ENCODE assay signal across 20 cellular contexts in genomic region chr4:44221407-44221806, GRCh38.
A peak's percentile ranks its signal among the peaks of the same experiment; 100 is the strongest.
DNase-seq lines count a peak whose midpoint lies in the region; TF ChIP-seq lines count a peak whose summit lies in the region.
"Had no signal": no experiment of that assay in that cellular context is flagged by ENCODE, and none has a peak within 500 bp of the region (broad histone marks: within the 10 kb centered on the region; RNA-seq: fewer than 3 reads in every experiment).

No MANE protein-coding gene starts in this region.

- H3K4me3 ChIP-seq in fibroblast of the aortic adventitia (ENCODE audit: low read depth, low read length) (no peak overlapping the region), trophoblast cell (ENCODE audit: low read depth, low read length) (no peak overlapping the region)
- H3K4me3 ChIP-seq: BLaER1 treated with 17β-estradiol and CSF1 and Interleukin-3, amounts not matched to agents 10 nM and 100 nM; GM12878; GM23248 had no signal

- H2BK12ac ChIP-seq in trophoblast cell (ENCODE audit: low read length), result no peak overlapping the region

- H2BK120ac ChIP-seq in trophoblast cell (ENCODE audit: insufficient read depth, low read length, poor library complexity), result no peak overlapping the region

- H2BK5ac ChIP-seq in trophoblast cell (ENCODE audit: low read depth, low read length, poor library complexity), result no peak overlapping the region

- DNase-seq in G401 (ENCODE audit: low spot score), result peak; percentile 61
- peak; percentile 1 for DNase-seq in fibroblast of the aortic adventitia (ENCODE audit: low read depth)
- DNase-seq in midbrain (lab: John Stamatoyannopoulos, UW), result peak; percentile 23
- peak; percentile 6 for DNase-seq in putamen (ENCODE audit: low spot score)
- DNase-seq in NCI-H69 (lab: John Stamatoyannopoulos, UW), result no peak
- DNase-seq in DMS114 treated with DMSO at 0.1 percent for 48 hours (lab: John Stamatoyannopoulos, UW; ENCODE audit: unreplicated experiment), result no peak
- DNase-seq in trophoblast cell, result no peak
- DNase-seq: AML-193; BE2C; CD4-positive, alpha-beta T cell; CD8-positive, alpha-beta memory T cell; DMS 273 treated with DMSO at 0.1 percent for 48 hours; DMS53; DMS79 treated with DMSO at 0.1 percent for 48 hours; GM23248; H7; HCEC 1CT had no signal

- H2AK5ac ChIP-seq in trophoblast cell (ENCODE audit: low read length), result no peak overlapping the region

- no peaks in the 10 kb centered on the region for H3K79me2 ChIP-seq in trophoblast cell (ENCODE audit: control insufficient read depth, insufficient read depth, low read length, poor library complexity)

- H3K36me3 ChIP-seq in trophoblast cell (ENCODE audit: control insufficient read depth in 1 of 2, insufficient read depth in 2 of 2, low read length in 2 of 2), result no peaks in the 10 kb centered on the region
- H3K36me3 ChIP-seq: BE2C; BLaER1 treated with 17β-estradiol and CSF1 and Interleukin-3, amounts not matched to agents 10 nM and 100 nM had no signal

- TF ChIP-seq CTCF in fibroblast of the aortic adventitia (IDR thresholded peaks at IDR 0.05; ENCODE audit: insufficient read depth, low read length), result no peak

- H3K14ac ChIP-seq in trophoblast cell (ENCODE audit: low read length), result no peak overlapping the region

- H4K8ac ChIP-seq in trophoblast cell (ENCODE audit: low read depth, low read length), result no peak overlapping the region

- H4K12ac ChIP-seq in trophoblast cell (ENCODE audit: low read depth, low read length), result no peak overlapping the region

- H3K27me3 ChIP-seq in trophoblast cell (ENCODE audit: insufficient read depth, low read length), result no peaks in the 10 kb centered on the region
- H3K27me3 ChIP-seq: BE2C; BLaER1 treated with 17β-estradiol and CSF1 and Interleukin-3, amounts not matched to agents 10 nM and 100 nM had no signal

- H3K9ac ChIP-seq in trophoblast cell (ENCODE audit: low read length), result no peak overlapping the region
- H3K9ac ChIP-seq: BLaER1 treated with 17β-estradiol and CSF1 and Interleukin-3, amounts not matched to agents 10 nM and 100 nM; GM23248 had no signal

- H3K23ac ChIP-seq in trophoblast cell (ENCODE audit: low read length), result no peak overlapping the region

- no CpG with 5 or more reads among the region's 4 CpGs for WGBS in trophoblast cell (ENCODE audit: extremely low coverage, insufficient coverage, insufficient read length)

- no peak overlapping the region for H2AFZ ChIP-seq in trophoblast cell (ENCODE audit: insufficient read depth, low read length, poor library complexity)
- H2AFZ ChIP-seq: GM23248 had no signal

- H3K27ac ChIP-seq in trophoblast cell (ENCODE audit: low read depth, low read length), result no peak overlapping the region
- H3K27ac ChIP-seq: 22Rv1; BLaER1 treated with 17β-estradiol and CSF1 and Interleukin-3, amounts not matched to agents 10 nM and 100 nM; GM23248 had no signal

- no peaks in the 10 kb centered on the region for H3K4me1 ChIP-seq in trophoblast cell (ENCODE audit: control insufficient read depth in 1 of 2, insufficient read depth in 2 of 2, low read length in 2 of 2)
- H3K4me1 ChIP-seq: BE2C; BLaER1 treated with 17β-estradiol and CSF1 and Interleukin-3, amounts not matched to agents 10 nM and 100 nM had no signal

- in situ Hi-C loops in G401 (cut with HindIII; ENCODE audit: low sequenced_read_pairs), result no loop called here

- H3K4me2 ChIP-seq in trophoblast cell (ENCODE audit: low read length), result no peak overlapping the region
- H3K4me2 ChIP-seq: BLaER1 treated with 17β-estradiol and CSF1 and Interleukin-3, amounts not matched to agents 10 nM and 100 nM had no signal

- no peak overlapping the region for H3K18ac ChIP-seq in trophoblast cell (ENCODE audit: low read length)

- no peaks in the 10 kb centered on the region for H3K79me1 ChIP-seq in trophoblast cell (ENCODE audit: low read length)

- no peaks in the 10 kb centered on the region for H3K9me3 ChIP-seq in trophoblast cell (ENCODE audit: insufficient read depth, low read depth, low read length)
- H3K9me3 ChIP-seq: BE2C; BLaER1 treated with 17β-estradiol and CSF1 and Interleukin-3, amounts not matched to agents 10 nM and 100 nM had no signal

- H4K91ac ChIP-seq in trophoblast cell (ENCODE audit: low read depth, low read length), result no peak overlapping the region

- no peak overlapping the region for H3K4ac ChIP-seq in trophoblast cell (ENCODE audit: low read depth, low read length)

Comparison
In these comparisons a context has a peak if more than half of its experiments do, and no peak if none do; other contexts are left out.
1. DNase-seq: peak in G401 (single experiment), fibroblast of the aortic adventitia (single experiment), midbrain (single experiment) and putamen (single experiment); none in NCI-H69 (single experiment), DMS114 treated with DMSO at 0.1 percent for 48 hours (single experiment) and trophoblast cell (0 of 2).